18 cellular contexts compared by ENCODE assay signal in genomic region chr6:31697555-31697954, GRCh38. TPM values are rescaled to one million over a fixed set of nuclear protein-coding genes. Genes with fewer than 3 reads are reported as not detected.
DNase-seq lines count a peak whose midpoint lies in the region; ATAC-seq and TF ChIP-seq lines count a peak whose summit lies in the region.
"Had no signal": no experiment of that assay in that cellular context is flagged by ENCODE, and none has a peak within 500 bp of the region (broad histone marks: within the 10 kb centered on the region; RNA-seq: fewer than 3 reads in every experiment).

No MANE protein-coding gene starts in this region.

- BruUV-seq in Caco-2 (replicated peaks; lab: Mats Ljungman, UMichigan): no TSS peak

- no peaks in the 10 kb centered on the region for H3K9me3 Mint-ChIP-seq in Caco-2 (ENCODE audit: unreplicated experiment)
- H3K9me3 Mint-ChIP-seq in activated T-helper 1 cell treated with anti-CD3 and anti-CD28 coated beads, Interleukin-12 subunit alpha, Interleukin-12 subunit beta, Interleukin-2, Interleukin-4 antibody, amounts not matched to agents 30 ng/mL and 10 ng/mL and 1 ng/mL, durations not matched to agents 14 hours and 24 hours and 36 hours: no peaks in the 10 kb centered on the region

- H3K9me3 ChIP-seq in Caco-2 (no peaks in the 10 kb centered on the region), mesenchymal stem cell (ENCODE audit: control insufficient read depth, low read length) (no peaks in the 10 kb centered on the region)
- H3K9me3 ChIP-seq: body of pancreas, left lung had no signal

- H2BK15ac ChIP-seq in mesenchymal stem cell (ENCODE audit: low read depth, poor library complexity, severe bottlenecking): no peak overlapping the region

- no peak overlapping the region for H4K8ac ChIP-seq in mesenchymal stem cell (ENCODE audit: low read length)

- H3K4me1 Mint-ChIP-seq in Caco-2 (ENCODE audit: low read depth, unreplicated experiment): peaks cover 28% of the 10 kb centered on the region
- H3K4me1 Mint-ChIP-seq in activated T-helper 1 cell treated with anti-CD3 and anti-CD28 coated beads, Interleukin-12 subunit alpha, Interleukin-12 subunit beta, Interleukin-2, Interleukin-4 antibody, amounts not matched to agents 30 ng/mL and 10 ng/mL and 1 ng/mL, durations not matched to agents 14 hours and 24 hours and 36 hours (ENCODE audit: low read depth): peaks cover 29% of the 10 kb centered on the region

- no peak overlapping the region for H2BK120ac ChIP-seq in mesenchymal stem cell (ENCODE audit: low read depth, low read length)

- ATAC-seq in HG03520 (IDR thresholded peaks at IDR 0.05; ENCODE audit: unreplicated experiment): no peak
- ATAC-seq: body of pancreas, HepG2, left lung had no signal

- peak overlapping the region; percentile 2 for H3K27ac Mint-ChIP-seq in Caco-2 (ENCODE audit: unreplicated experiment)
- peak overlapping the region; percentile 80 for H3K27ac Mint-ChIP-seq in activated T-helper 1 cell treated with anti-CD3 and anti-CD28 coated beads, Interleukin-12 subunit alpha, Interleukin-12 subunit beta, Interleukin-2, Interleukin-4 antibody, amounts not matched to agents 30 ng/mL and 10 ng/mL and 1 ng/mL, durations not matched to agents 14 hours and 24 hours and 36 hours

- H2BK12ac ChIP-seq in mesenchymal stem cell (ENCODE audit: low read length in 2 of 2): no peak overlapping the region

- intact Hi-C loops in Caco-2 (cut with micrococcal nuclease; ENCODE audit: unreplicated experiment): no loop called here
- intact Hi-C loops in activated T-helper 1 cell treated with anti-CD3 and anti-CD28 coated beads, Interleukin-12 subunit alpha, Interleukin-12 subunit beta, Interleukin-2, Interleukin-4 antibody, amounts not matched to agents 30 ng/mL and 10 ng/mL and 1 ng/mL, durations not matched to agents 14 hours and 24 hours and 36 hours (cut with micrococcal nuclease): no loop called here

- H3K4me2 ChIP-seq in mesenchymal stem cell (ENCODE audit: low read length, poor library complexity, severe bottlenecking): no peak overlapping the region

- peaks cover 20% of the 10 kb centered on the region for H3K79me1 ChIP-seq in mesenchymal stem cell (replicated peaks; ENCODE audit: low read length, poor library complexity, severe bottlenecking)

- H2AFZ ChIP-seq in mesenchymal stem cell (ENCODE audit: low read depth, low read length): no peak overlapping the region

- H2AK5ac ChIP-seq in mesenchymal stem cell (ENCODE audit: low read length, severe bottlenecking): no peak overlapping the region

- no peak overlapping the region for H3K4ac ChIP-seq in mesenchymal stem cell (ENCODE audit: low read depth in 1 of 2, low read length in 2 of 2)

- H3K14ac ChIP-seq in mesenchymal stem cell (ENCODE audit: low read length in 2 of 2): no peak overlapping the region

- H3K4me3 ChIP-seq in Caco-2 (ENCODE audit: low read depth, low read length): no peak overlapping the region
- no peak overlapping the region for H3K4me3 ChIP-seq in mesenchymal stem cell (ENCODE audit: insufficient read depth in 1 of 2, low read depth in 1 of 2, low read length in 2 of 2)
- H3K4me3 ChIP-seq: body of pancreas, left lung had no signal

- no peak overlapping the region for H3K23ac ChIP-seq in mesenchymal stem cell (ENCODE audit: low read length in 2 of 2)

- H3K4me3 Mint-ChIP-seq in Caco-2 (ENCODE audit: unreplicated experiment): no peak overlapping the region
- peak overlapping the region; percentile 6 for H3K4me3 Mint-ChIP-seq in activated T-helper 1 cell treated with anti-CD3 and anti-CD28 coated beads, Interleukin-12 subunit alpha, Interleukin-12 subunit beta, Interleukin-2, Interleukin-4 antibody, amounts not matched to agents 30 ng/mL and 10 ng/mL and 1 ng/mL, durations not matched to agents 14 hours and 24 hours and 36 hours

- no peaks in the 10 kb centered on the region for H3K27me3 Mint-ChIP-seq in Caco-2 (ENCODE audit: insufficient read depth, unreplicated experiment)
- H3K27me3 Mint-ChIP-seq in activated T-helper 1 cell treated with anti-CD3 and anti-CD28 coated beads, Interleukin-12 subunit alpha, Interleukin-12 subunit beta, Interleukin-2, Interleukin-4 antibody, amounts not matched to agents 30 ng/mL and 10 ng/mL and 1 ng/mL, durations not matched to agents 14 hours and 24 hours and 36 hours (ENCODE audit: insufficient read depth): no peaks in the 10 kb centered on the region

- no peak overlapping the region for H4K91ac ChIP-seq in mesenchymal stem cell (ENCODE audit: low read length)

- no peak overlapping the region for H3K18ac ChIP-seq in mesenchymal stem cell (ENCODE audit: low read depth in 1 of 2, low read length in 2 of 2)

- POLR2A ChIA-PET in Caco-2 (lab: Charles Lee): no interaction called here

- no peak for TF ChIP-seq CTCF in Caco-2 (IDR thresholded peaks at IDR 0.05; ENCODE audit: insufficient read depth in 1 of 2, low read depth in 1 of 2, low read length in 1 of 2, severe bottlenecking in 1 of 2, unreplicated experiment in 1 of 2)

- CTCF ChIA-PET in Caco-2 (lab: Charles Lee): no interaction called here

- H3K27me3 ChIP-seq in Caco-2 (replicated peaks; ENCODE audit: control insufficient read depth, insufficient read depth, low read length) (no peaks in the 10 kb centered on the region), mesenchymal stem cell (ENCODE audit: control insufficient read depth in 1 of 2, insufficient read depth in 1 of 2, low read length in 2 of 2) (no peaks in the 10 kb centered on the region)
- H3K27me3 ChIP-seq: body of pancreas, left lung had no signal

- no peak overlapping the region for H2BK5ac ChIP-seq in mesenchymal stem cell (ENCODE audit: low read depth, low read length, poor library complexity, severe bottlenecking)

- H3K36me3 Mint-ChIP-seq in Caco-2 (ENCODE audit: insufficient read depth, unreplicated experiment): peaks cover 54% of the 10 kb centered on the region
- peaks cover 32% of the 10 kb centered on the region for H3K36me3 Mint-ChIP-seq in activated T-helper 1 cell treated with anti-CD3 and anti-CD28 coated beads, Interleukin-12 subunit alpha, Interleukin-12 subunit beta, Interleukin-2, Interleukin-4 antibody, amounts not matched to agents 30 ng/mL and 10 ng/mL and 1 ng/mL, durations not matched to agents 14 hours and 24 hours and 36 hours (ENCODE audit: low read depth)

- H3K9ac ChIP-seq in mesenchymal stem cell (ENCODE audit: low read length): peak overlapping the region; percentile 53

- no peak overlapping the region for H3K27ac ChIP-seq in mesenchymal stem cell (ENCODE audit: low read length, poor library complexity, severe bottlenecking)
- H3K27ac ChIP-seq: 22Rv1, body of pancreas, left lung had no signal

- H3K36me3 ChIP-seq in Caco-2 (ENCODE audit: control insufficient read depth, insufficient read depth, low read length) (peaks cover 6% of the 10 kb centered on the region), mesenchymal stem cell (ENCODE audit: control insufficient read depth in 1 of 2, insufficient read depth in 2 of 2, low read depth in 1 of 2, low read length in 2 of 2) (peaks cover 43 to 56% of the 10 kb centered on the region in 2 experiments)

- H3K4me1 ChIP-seq in Caco-2 (peaks cover 33% of the 10 kb centered on the region), mesenchymal stem cell (ENCODE audit: control insufficient read depth, insufficient read depth, low read depth, low read length) (peaks cover 10% of the 10 kb centered on the region)

- WGBS in mesenchymal stem cell: 56% methylated on average over 3 of the region's 3 CpGs

- DNase-seq in DMS 273 (lab: John Stamatoyannopoulos, UW; ENCODE audit: unreplicated experiment) (peak; percentile 28), DMS 273 treated with DMSO at 0.1 percent for 48 hours (lab: John Stamatoyannopoulos, UW) (no peak), Caco-2 (no peak), mesenchymal stem cell (no peak), NCI-H345 (lab: John Stamatoyannopoulos, UW) (no peak), NCI-H187 treated with DMSO at 0.1 percent for 48 hours (lab: John Stamatoyannopoulos, UW) (no peak)
- DNase-seq in activated T-helper 1 cell treated with anti-CD3 and anti-CD28 coated beads, Interleukin-12 subunit alpha, Interleukin-12 subunit beta, Interleukin-2, Interleukin-4 antibody, amounts not matched to agents 30 ng/mL and 10 ng/mL and 1 ng/mL, durations not matched to agents 14 hours and 24 hours and 36 hours (ENCODE audit: low spot score): no peak
- DNase-seq: body of pancreas, Calu3, left lung, NCI-H1417, NCI-H748 treated with DMSO at 0.1 percent for 48 hours had no signal

RNA-seq across cellular contexts. Expression of gene ABHD16A, which starts 5.6 kb away (rescaled TPM):
- total RNA-seq in Caco-2 (2022): 62.7 and 63.2 TPM in 2 replicates
- total RNA-seq in activated T-helper 1 cell treated with anti-CD3 and anti-CD28 coated beads, Interleukin-12 subunit alpha, Interleukin-12 subunit beta, Interleukin-2, Interleukin-4 antibody, amounts not matched to agents 30 ng/mL and 10 ng/mL and 1 ng/mL, durations not matched to agents 14 hours and 24 hours and 36 hours: 45.7 and 46.5 TPM in 2 replicates
- polyA plus RNA-seq in mesenchymal stem cell (2013, experiment 1 of 2): 36.9 TPM
- polyA plus RNA-seq in mesenchymal stem cell (2013, experiment 2 of 2): 39.6 TPM

RNA-seq across cellular contexts. Expression of gene LY6G6F, which starts 9.1 kb away (rescaled TPM):
- not detected in 2 replicates for total RNA-seq in Caco-2 (2022)
- total RNA-seq in activated T-helper 1 cell treated with anti-CD3 and anti-CD28 coated beads, Interleukin-12 subunit alpha, Interleukin-12 subunit beta, Interleukin-2, Interleukin-4 antibody, amounts not matched to agents 30 ng/mL and 10 ng/mL and 1 ng/mL, durations not matched to agents 14 hours and 24 hours and 36 hours: not detected in 2 replicates
- not detected for polyA plus RNA-seq in mesenchymal stem cell (2013, experiment 1 of 2)
- polyA plus RNA-seq in mesenchymal stem cell (2013, experiment 2 of 2): not detected
- total RNA-seq: body of pancreas, Calu3, HepG2, skeletal muscle tissue, temporal lobe had no signal
- polyA plus RNA-seq: HepG2, neural cell had no signal

RNA-seq across cellular contexts. Expression of gene LY6G5C, which starts 16.7 kb away (rescaled TPM):
- total RNA-seq in Caco-2 (2022): 2.0 and 2.9 TPM in 2 replicates
- total RNA-seq in activated T-helper 1 cell treated with anti-CD3 and anti-CD28 coated beads, Interleukin-12 subunit alpha, Interleukin-12 subunit beta, Interleukin-2, Interleukin-4 antibody, amounts not matched to agents 30 ng/mL and 10 ng/mL and 1 ng/mL, durations not matched to agents 14 hours and 24 hours and 36 hours: 4.7 and 4.9 TPM in 2 replicates
- polyA plus RNA-seq in mesenchymal stem cell (2013, experiment 1 of 2): 2.9 TPM
- 2.6 TPM for polyA plus RNA-seq in mesenchymal stem cell (2013, experiment 2 of 2)
- total RNA-seq: skeletal muscle tissue had no signal

RNA-seq across cellular contexts. Expression of gene LY6G6D, which starts 17.6 kb away (rescaled TPM):
- not detected in 2 replicates for total RNA-seq in Caco-2 (2022)
- not detected in 2 replicates for total RNA-seq in activated T-helper 1 cell treated with anti-CD3 and anti-CD28 coated beads, Interleukin-12 subunit alpha, Interleukin-12 subunit beta, Interleukin-2, Interleukin-4 antibody, amounts not matched to agents 30 ng/mL and 10 ng/mL and 1 ng/mL, durations not matched to agents 14 hours and 24 hours and 36 hours
- not detected for polyA plus RNA-seq in mesenchymal stem cell (2013, experiment 1 of 2)
- not detected for polyA plus RNA-seq in mesenchymal stem cell (2013, experiment 2 of 2)
- total RNA-seq: body of pancreas, Calu3, HepG2, left lung, skeletal muscle tissue had no signal
- polyA plus RNA-seq: HepG2, neural cell had no signal

RNA-seq across cellular contexts. Expression of gene LY6G6C, which starts 24.0 kb away (rescaled TPM):
- total RNA-seq in Caco-2 (2022): 0.88 and 1.3 TPM in 2 replicates
- total RNA-seq in activated T-helper 1 cell treated with anti-CD3 and anti-CD28 coated beads, Interleukin-12 subunit alpha, Interleukin-12 subunit beta, Interleukin-2, Interleukin-4 antibody, amounts not matched to agents 30 ng/mL and 10 ng/mL and 1 ng/mL, durations not matched to agents 14 hours and 24 hours and 36 hours: not detected in 2 replicates
- 0.07 TPM for polyA plus RNA-seq in mesenchymal stem cell (2013, experiment 1 of 2)
- polyA plus RNA-seq in mesenchymal stem cell (2013, experiment 2 of 2): 0.10 TPM
- total RNA-seq: body of pancreas, Calu3, HepG2, left lung, skeletal muscle tissue had no signal
